8 cellular contexts compared by ENCODE assay signal in genomic region chr11:66317766-66318575, GRCh38. TPM values are rescaled to one million over a fixed set of nuclear protein-coding genes. Genes with fewer than 3 reads are reported as not detected.
DNase-seq lines count a peak whose midpoint lies in the region; ATAC-seq and TF ChIP-seq lines count a peak whose summit lies in the region.

No MANE protein-coding gene starts in this region.

- ATAC-seq in lower lobe of right lung (peak; percentile 18 to 39), thoracic aorta (ENCODE audit: insufficient number of reproducible peaks, low FRiP score, low read depth) (no peak)

- POLR2A ChIA-PET in RWPE1 (lab: Yijun Ruan, JAX; ENCODE audit: low non-redundant PET), result no interaction called here

- H3K36me3 ChIP-seq in lower lobe of right lung, result no peaks in the 10 kb centered on the region
- H3K36me3 ChIP-seq in thoracic aorta, result no peaks in the 10 kb centered on the region

- intact Hi-C loops in lower lobe of right lung (cut with DNase I), result no loop called here

- H3K27ac ChIP-seq in RWPE1, result peak overlapping the region; percentile 93
- H3K27ac ChIP-seq in caudate nucleus (ENCODE audit: low read depth, low read length), result peak overlapping the region; percentile 58
- peak overlapping the region; percentile 65 for H3K27ac ChIP-seq in lower lobe of right lung
- H3K27ac ChIP-seq in thoracic aorta, result peak overlapping the region in 1 of 2 donors; percentile 9

- peaks cover 5% of the 10 kb centered on the region for H3K27me3 ChIP-seq in lower lobe of right lung (ENCODE audit: low read depth)
- peaks cover 5% of the 10 kb centered on the region for H3K27me3 ChIP-seq in thoracic aorta (replicated peaks; ENCODE audit: insufficient read depth)

- peaks cover 42% of the 10 kb centered on the region for H3K4me1 ChIP-seq in lower lobe of right lung
- peaks cover 11 to 32% of the 10 kb centered on the region in 2 donors for H3K4me1 ChIP-seq in thoracic aorta (ENCODE audit: control insufficient read depth in 1 of 2, low read depth in 2 of 2)

- H3K9me3 ChIP-seq in lower lobe of right lung, result no peaks in the 10 kb centered on the region
- no peaks in the 10 kb centered on the region for H3K9me3 ChIP-seq in thoracic aorta

- DNase-seq in GOT3 (lab: John Stamatoyannopoulos, UW), result peak; percentile 20
- no peak for DNase-seq in RWPE1 (ENCODE audit: low spot score)
- DNase-seq in caudate nucleus (lab: John Stamatoyannopoulos, UW), result peak in 12 of 61 donors; percentile 6 to 53 (median 16)
- no peak for DNase-seq in lower lobe of right lung
- DNase-seq in thoracic aorta (ENCODE audit: low spot score), result no peak
- DNase-seq in COLO668 (lab: John Stamatoyannopoulos, UW; ENCODE audit: unreplicated experiment), result no peak
- no peak for DNase-seq in GM20000 (ENCODE audit: low spot score)
- DNase-seq in cerebellar cortex (ENCODE audit: low spot score), result no peak

- H3K4me3 ChIP-seq in lower lobe of right lung (no peak overlapping the region), thoracic aorta (peak overlapping the region; percentile 71)

- CTCF ChIA-PET in RWPE1 (lab: Yijun Ruan, JAX), result interaction anchor here (0.7 kb wide), 1 partner anchor 71 kb away, joined by 4 read pairs; no protein-coding TSS in a partner anchor

- TF ChIP-seq CTCF in RWPE1 (conservative IDR thresholded peaks at IDR 0.05; ENCODE audit: low read depth) (no peak), lower lobe of right lung (IDR thresholded peaks at IDR 0.05) (no peak), thoracic aorta (IDR thresholded peaks at IDR 0.05) (no peak), GM20000 (IDR thresholded peaks at IDR 0.05; ENCODE audit: extremely low read depth, missing control alignments) (no peak)

RNA-seq across cellular contexts. Expression of gene CD248, which starts 1.1 kb away (rescaled TPM):
- total RNA-seq in lower lobe of right lung, result 28.7 TPM
- total RNA-seq in thoracic aorta, result 10 to 100 TPM; 22.9 to 32.4 TPM

RNA-seq across cellular contexts. Expression of gene RIN1, which starts 18.3 kb away (rescaled TPM):
- total RNA-seq in lower lobe of right lung, result 8.2 TPM
- total RNA-seq in thoracic aorta, result 1 to 10 TPM; 7.7 to 7.8 TPM

RNA-seq across cellular contexts. Expression of gene TMEM151A, which starts 26.3 kb away (rescaled TPM):
- total RNA-seq in lower lobe of right lung (not detected), thoracic aorta (under 1 TPM in 1 of 2 donors, not detected in 1; 0.27 TPM)

RNA-seq across cellular contexts. Expression of gene BRMS1, which starts 26.9 kb away (rescaled TPM):
- 37.8 TPM for total RNA-seq in lower lobe of right lung
- total RNA-seq in thoracic aorta, result 10 to 100 TPM; 35.0 to 48.1 TPM

RNA-seq across cellular contexts. Expression of gene YIF1A, which starts 29.0 kb away (rescaled TPM):
- 67.8 TPM for total RNA-seq in lower lobe of right lung
- 100 to 1,000 TPM in 1 of 2 donors, 10 to 100 TPM in 1; 65.4 to 155 TPM for total RNA-seq in thoracic aorta
